Comparison of ENCODE assay signal across 18 cellular contexts in the genomic region with DNA sequence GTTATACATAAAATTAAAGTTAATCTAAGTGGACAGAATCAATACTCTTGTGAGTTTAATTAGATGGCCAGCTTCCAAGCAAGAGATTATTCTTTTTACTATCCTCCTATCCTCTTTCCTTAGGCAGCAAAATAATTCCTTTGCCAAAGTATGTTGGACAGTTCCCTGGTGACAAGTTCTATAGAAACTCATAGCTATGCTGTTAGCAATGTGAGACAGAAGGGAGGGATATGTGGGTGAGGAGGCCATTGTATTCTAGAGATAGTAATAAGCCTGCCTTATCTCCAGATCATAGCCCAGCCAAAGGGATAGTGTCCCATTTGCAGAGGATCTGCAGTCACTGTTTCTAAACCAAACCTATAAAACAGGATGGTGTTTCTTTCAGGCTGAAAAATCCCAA.
A peak's percentile ranks its signal among the peaks of the same experiment; 100 is the strongest.
DNase-seq lines count a peak whose midpoint lies in the region; ATAC-seq, FAIRE-seq and TF ChIP-seq lines count a peak whose summit lies in the region.
"Had no signal": no experiment of that assay in that cellular context is flagged by ENCODE, and none has a peak within 500 bp of the region (broad histone marks: within the 10 kb centered on the region; RNA-seq: fewer than 3 reads in every experiment).

No MANE protein-coding gene starts in this region.

- H3K4me1 ChIP-seq in A673 (ENCODE audit: insufficient read depth, low read length, poor library complexity, severe bottlenecking) (peaks cover 3% of the 10 kb centered on the region), smooth muscle cell (ENCODE audit: low read depth) (peaks cover 11% of the 10 kb centered on the region)
- peaks cover 7% of the 10 kb centered on the region for H3K4me1 ChIP-seq in CD4-positive, alpha-beta memory T cell (ENCODE audit: insufficient read depth, low read length)

- CTCF ChIA-PET in A673 (lab: Charles Lee) = no interaction called here
- CTCF ChIA-PET in CD4-positive, alpha-beta memory T cell (lab: Charles Lee; ENCODE audit: partially characterized antibody) = no interaction called here

- peak; percentile 20 for FAIRE-seq in H54 (lab: Jason Lieb, UNC)
- FAIRE-seq: D721Med, HepG2 had no signal

- H3K9me3 ChIP-seq in A673 (ENCODE audit: low read depth, low read length, poor library complexity, severe bottlenecking) (no peaks in the 10 kb centered on the region), T-helper 17 cell (ENCODE audit: control insufficient read depth, low read length, poor library complexity, severe bottlenecking) (no peaks in the 10 kb centered on the region), smooth muscle cell (replicated peaks; ENCODE audit: low read depth) (no peaks in the 10 kb centered on the region)
- no peaks in the 10 kb centered on the region for H3K9me3 ChIP-seq in CD4-positive, alpha-beta memory T cell (ENCODE audit: control insufficient read depth in 1 of 2, low read length in 2 of 2)
- H3K9me3 ChIP-seq: BE2C, MG63 had no signal

- BruUV-seq in A673 (replicated peaks; lab: Mats Ljungman, UMichigan) = no TSS peak

- H3K27ac ChIP-seq in A673 (ENCODE audit: low read depth, low read length, poor library complexity, severe bottlenecking) (no peak overlapping the region), smooth muscle cell (ENCODE audit: low read depth) (no peak overlapping the region)
- no peak overlapping the region for H3K27ac ChIP-seq in CD4-positive, alpha-beta memory T cell (ENCODE audit: low read depth, low read length)

- DNase-seq in A673 (ENCODE audit: low spot score) = peak; percentile 9
- DNase-seq in H54 (ENCODE audit: insufficient read length, low spot score) = no peak
- DNase-seq in T-helper 17 cell = no peak
- DNase-seq in fibroblast of pulmonary artery (ENCODE audit: low read depth) = peak; percentile 19
- DNase-seq in smooth muscle cell (lab: John Stamatoyannopoulos, UW; ENCODE audit: unreplicated experiment) = no peak
- no peak for DNase-seq in CD4-positive, alpha-beta memory T cell
- DNase-seq: BE2C; CD8-positive, alpha-beta T cell; DND-41; GOT3; MG63; NCI-H1930; NCI-H2171 treated with DMSO at 0.1 percent for 48 hours; NCI-H510A treated with DMSO at 0.1 percent for 48 hours had no signal

- no peak overlapping the region for H3K4me2 ChIP-seq in smooth muscle cell

- H3K9me3 Mint-ChIP-seq in CD4-positive, alpha-beta memory T cell = no peaks in the 10 kb centered on the region
- H3K9me3 Mint-ChIP-seq: CD8-positive, alpha-beta T cell had no signal

- intact Hi-C loops in A673 (cut with micrococcal nuclease; ENCODE audit: unreplicated experiment) = no loop called here
- intact Hi-C loops in CD4-positive, alpha-beta memory T cell (cut with micrococcal nuclease) = no loop called here

- no peaks in the 10 kb centered on the region for H3K79me2 ChIP-seq in smooth muscle cell (ENCODE audit: low read depth)

- H3K36me3 Mint-ChIP-seq in T-helper 17 cell (ENCODE audit: low read depth) = no peaks in the 10 kb centered on the region
- no peaks in the 10 kb centered on the region for H3K36me3 Mint-ChIP-seq in CD4-positive, alpha-beta memory T cell
- H3K36me3 Mint-ChIP-seq: CD8-positive, alpha-beta T cell had no signal

- no peak for TF ChIP-seq CTCF in A673 (conservative IDR thresholded peaks at IDR 0.05; ENCODE audit: low read depth, low read length)
- no peak for TF ChIP-seq CTCF in fibroblast of pulmonary artery (IDR thresholded peaks at IDR 0.05; ENCODE audit: low read length, missing control alignments)
- TF ChIP-seq CTCF in smooth muscle cell (IDR thresholded peaks at IDR 0.05; ENCODE audit: borderline replicate concordance, insufficient read depth, poor library complexity, severe bottlenecking) = no peak

- no peaks in the 10 kb centered on the region for H3F3A ChIP-seq in smooth muscle cell (ENCODE audit: low read depth)

- H3K27ac Mint-ChIP-seq in T-helper 17 cell = peak overlapping the region; percentile 1
- no peak overlapping the region for H3K27ac Mint-ChIP-seq in CD4-positive, alpha-beta memory T cell
- H3K27ac Mint-ChIP-seq: CD8-positive, alpha-beta T cell had no signal

- H3K4me3 ChIP-seq in A673 (ENCODE audit: low read depth, low read length, poor library complexity, severe bottlenecking) = no peak overlapping the region
- no peak overlapping the region for H3K4me3 ChIP-seq in fibroblast of pulmonary artery (replicated peaks; ENCODE audit: low read depth, low read length)
- no peak overlapping the region for H3K4me3 ChIP-seq in smooth muscle cell
- no peak overlapping the region for H3K4me3 ChIP-seq in CD4-positive, alpha-beta memory T cell (ENCODE audit: low read length in 2 of 2)
- H3K4me3 ChIP-seq: MG63 had no signal

- no peaks in the 10 kb centered on the region for H3K36me3 ChIP-seq in A673 (ENCODE audit: insufficient read depth, low read length, poor library complexity, severe bottlenecking)
- no peaks in the 10 kb centered on the region for H3K36me3 ChIP-seq in smooth muscle cell (ENCODE audit: low read depth)
- no peaks in the 10 kb centered on the region for H3K36me3 ChIP-seq in CD4-positive, alpha-beta memory T cell (ENCODE audit: insufficient read depth, low read length)
- H3K36me3 ChIP-seq: BE2C, MG63 had no signal

- no peak for TF ChIP-seq POLR2A in H54 (IDR thresholded peaks at IDR 0.05; ENCODE audit: low read depth, low read length)

- H3K4me1 Mint-ChIP-seq in T-helper 17 cell = peaks cover 9% of the 10 kb centered on the region
- H3K4me1 Mint-ChIP-seq in CD4-positive, alpha-beta memory T cell = peaks cover 0 to 10% (median 3%) of the 10 kb centered on the region in 4 donors

- H3K27me3 ChIP-seq in A673 (replicated peaks; ENCODE audit: insufficient read depth, low read depth, low read length, poor library complexity) (no peaks in the 10 kb centered on the region), smooth muscle cell (ENCODE audit: low read depth) (no peaks in the 10 kb centered on the region)
- H3K27me3 ChIP-seq in CD4-positive, alpha-beta memory T cell (ENCODE audit: insufficient read depth, low read length) = no peaks in the 10 kb centered on the region
- H3K27me3 ChIP-seq: BE2C, MG63 had no signal

- peaks cover 10% of the 10 kb centered on the region for H3K27me3 Mint-ChIP-seq in T-helper 17 cell
- peaks cover 4% of the 10 kb centered on the region in 2 donors for H3K27me3 Mint-ChIP-seq in CD4-positive, alpha-beta memory T cell

- ATAC-seq in T-helper 17 cell (no peak), HG02610 (IDR thresholded peaks at IDR 0.05; ENCODE audit: unreplicated experiment) (no peak)
- ATAC-seq: CD8-positive, alpha-beta T cell; HepG2; Right ventricle myocardium inferior had no signal

- POLR2A ChIA-PET in A673 (lab: Charles Lee; ENCODE audit: low non-redundant PET) = no interaction called here
- POLR2A ChIA-PET in CD4-positive, alpha-beta memory T cell (lab: Charles Lee; ENCODE audit: partially characterized antibody) = no interaction called here

- no peak overlapping the region for H3K4me3 Mint-ChIP-seq in T-helper 17 cell
- no peak overlapping the region for H3K4me3 Mint-ChIP-seq in CD4-positive, alpha-beta memory T cell
- H3K4me3 Mint-ChIP-seq: CD8-positive, alpha-beta T cell had no signal

- H2AFZ ChIP-seq in smooth muscle cell (ENCODE audit: low read depth) = no peak overlapping the region

- H4K20me1 ChIP-seq in smooth muscle cell (ENCODE audit: low read depth) = no peaks in the 10 kb centered on the region

- no peak overlapping the region for H3K9ac ChIP-seq in smooth muscle cell (ENCODE audit: low read depth)

Comparison
In these comparisons a context has a peak if more than half of its experiments do, and no peak if none do; other contexts are left out.
1. DNase-seq: peak in A673 (single experiment) and fibroblast of pulmonary artery (single experiment); none in H54 (single experiment), T-helper 17 cell (0 of 3), smooth muscle cell (single experiment) and CD4-positive, alpha-beta memory T cell (0 of 5).